Comparison of ENCODE assay signal across 1 cellular context in the genomic region with DNA sequence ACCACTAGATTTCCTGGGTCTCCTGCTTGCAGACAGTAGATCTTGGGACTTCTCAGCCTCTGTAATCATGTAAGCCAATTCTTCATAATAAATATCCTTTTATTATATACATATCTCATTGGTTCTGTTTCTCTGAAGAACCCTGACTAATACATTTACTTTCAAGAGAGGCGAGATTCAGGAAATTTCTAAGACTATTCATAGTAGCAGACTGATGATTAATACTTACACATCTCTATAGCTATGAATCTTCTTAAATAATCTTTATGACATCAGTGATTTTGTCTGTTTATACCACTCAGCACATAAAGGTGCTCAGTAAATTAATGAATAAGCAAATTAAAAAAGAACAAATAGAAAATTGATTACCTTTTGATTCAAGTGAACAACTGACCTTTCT.
TF ChIP-seq lines count a peak whose summit lies in the region.

No MANE protein-coding gene starts in this region.

TF ChIP-seq in H1, 55 proteins besides CTCF, POLR2A, EP300 and RAD21:
- TF ChIP-seq SAP30 (IDR thresholded peaks at IDR 0.05; ENCODE audit: insufficient read depth, insufficient replicate concordance, low read length) = no peak
- no peak for TF ChIP-seq RXRA (IDR thresholded peaks at IDR 0.05; ENCODE audit: insufficient read depth, low read depth, low read length)
- no peak for TF ChIP-seq KDM5A (IDR thresholded peaks at IDR 0.05; ENCODE audit: low read length)
- TF ChIP-seq BRCA1 (IDR thresholded peaks at IDR 0.05; ENCODE audit: low read depth, low read length) = no peak
- TF ChIP-seq JUND (IDR thresholded peaks at IDR 0.05; ENCODE audit: low read length) = no peak
- TF ChIP-seq POU5F1 (IDR thresholded peaks at IDR 0.05; ENCODE audit: low read depth, low read length) = no peak
